Comparison of ENCODE assay signal across 23 cellular contexts in genomic region chr10:78772486-78772885, GRCh38.
DNase-seq lines count a peak whose midpoint lies in the region; ATAC-seq, FAIRE-seq and TF ChIP-seq lines count a peak whose summit lies in the region.
"Had no signal": no experiment of that assay in that cellular context is flagged by ENCODE, and none has a peak within 500 bp of the region (broad histone marks: within the 10 kb centered on the region; RNA-seq: fewer than 3 reads in every experiment).

No MANE protein-coding gene starts in this region.

- H3K9me2 ChIP-seq in SK-N-SH = no peaks in the 10 kb centered on the region

- no peaks in the 10 kb centered on the region for H3K79me2 ChIP-seq in SK-N-SH (ENCODE audit: insufficient read depth)

- H3K27me3 ChIP-seq in SK-N-SH (ENCODE audit: insufficient read depth) = no peaks in the 10 kb centered on the region
- H3K27me3 ChIP-seq in vagina = no peaks in the 10 kb centered on the region
- no peaks in the 10 kb centered on the region for H3K27me3 ChIP-seq in small intestine (ENCODE audit: control insufficient read depth in 2 of 2, insufficient read depth in 2 of 2, low read length in 2 of 2)
- H3K27me3 ChIP-seq: BLaER1 treated with 17β-estradiol and CSF1 and Interleukin-3, amounts not matched to agents 10 nM and 100 nM had no signal

- no peak for TF ChIP-seq POLR2A in vagina (IDR thresholded peaks at IDR 0.05)
- TF ChIP-seq POLR2A in GM12891 (IDR thresholded peaks at IDR 0.05; ENCODE audit: low read depth, low read length) = no peak

- 93% methylated on average over 8 of the region's 8 CpGs for WGBS in SK-N-SH (ENCODE audit: low lambda C conversion rate)
- WGBS in small intestine, 3 donors = 84 to 94% (median 94%) methylated on average over 8 of the region's 8 CpGs

- H2AFZ ChIP-seq in SK-N-SH (ENCODE audit: low read depth) = no peak overlapping the region

- intact Hi-C loops in posterior vena cava (cut with DNase I) = no loop called here
- intact Hi-C loops in vagina (cut with DNase I) = no loop called here

- peaks cover 4 to 43% of the 10 kb centered on the region in 2 experiments; a peak in 1 of 4 replicates for H3K4me1 ChIP-seq in SK-N-SH (ENCODE audit: control insufficient read depth in 1 of 2, insufficient read depth in 2 of 2, low read depth in 1 of 2, low read length in 1 of 2)
- H3K4me1 ChIP-seq in vagina = peaks cover 31% of the 10 kb centered on the region
- H3K4me1 ChIP-seq in small intestine (ENCODE audit: control insufficient read depth in 2 of 2, insufficient read depth in 1 of 2, low read depth in 1 of 2, low read length in 1 of 2) = peaks cover 0 to 2% of the 10 kb centered on the region in 2 donors

- no peak overlapping the region for H3K9ac ChIP-seq in SK-N-SH
- H3K9ac ChIP-seq: BLaER1 treated with 17β-estradiol and CSF1 and Interleukin-3, amounts not matched to agents 10 nM and 100 nM had no signal

- H3K27ac ChIP-seq in SK-N-SH (ENCODE audit: low read depth in 2 of 2, low read length in 1 of 2) (peak overlapping the region in 1 of 2 experiments; percentile 36; a peak in 1 of 4 replicates), vagina (peak overlapping the region; percentile 69), small intestine (ENCODE audit: low read depth in 1 of 2, low read length in 1 of 2) (no peak overlapping the region)
- H3K27ac ChIP-seq: 22Rv1; BLaER1 treated with 17β-estradiol and CSF1 and Interleukin-3, amounts not matched to agents 10 nM and 100 nM had no signal

- no peak for TF ChIP-seq EP300 in SK-N-SH (IDR thresholded peaks at IDR 0.05; ENCODE audit: borderline replicate concordance in 1 of 2, low read depth in 1 of 2, low read length in 1 of 2)

- no peak overlapping the region for H3K4me2 ChIP-seq in SK-N-SH
- H3K4me2 ChIP-seq: BLaER1 treated with 17β-estradiol and CSF1 and Interleukin-3, amounts not matched to agents 10 nM and 100 nM had no signal

- ATAC-seq in SK-N-SH treated with all-trans-retinoic acid at 6 μM for 48 hours = no peak
- ATAC-seq: Panc1 had no signal

- DNase-seq in SK-N-SH = no peak
- peak; percentile 62 for DNase-seq in mesenteric fat pad (ENCODE audit: low spot score)
- peak; percentile 47 for DNase-seq in posterior vena cava (ENCODE audit: low spot score)
- no peak for DNase-seq in vagina (ENCODE audit: extremely low spot score in 2 of 2)
- no peak for DNase-seq in NOMO-1 (lab: John Stamatoyannopoulos, UW; ENCODE audit: unreplicated experiment in 2 of 2)
- DNase-seq in GM12891 (ENCODE audit: insufficient read length, low spot score) = no peak
- DNase-seq in small intestine = no peak
- DNase-seq: ACHN; Caco-2; CD4-positive, alpha-beta memory T cell; DMS 273 treated with DMSO at 0.1 percent for 48 hours; DMS79 treated with DMSO at 0.1 percent for 48 hours; KG1; NCI-H1092; NCI-H1436; NCI-H187 treated with DMSO at 0.1 percent for 48 hours; NCI-H510A treated with DMSO at 0.1 percent for 48 hours; NCI-H748 treated with DMSO at 0.1 percent for 48 hours had no signal

- no peaks in the 10 kb centered on the region for H3K36me3 ChIP-seq in SK-N-SH (replicated peaks in 1 of 2; ENCODE audit: control insufficient read depth in 1 of 2, insufficient read depth in 2 of 2, low read length in 1 of 2)
- H3K36me3 ChIP-seq in vagina = no peaks in the 10 kb centered on the region
- no peaks in the 10 kb centered on the region for H3K36me3 ChIP-seq in small intestine (ENCODE audit: control insufficient read depth in 2 of 2, insufficient read depth in 2 of 2, low read length in 2 of 2)
- H3K36me3 ChIP-seq: BLaER1 treated with 17β-estradiol and CSF1 and Interleukin-3, amounts not matched to agents 10 nM and 100 nM had no signal

- TF ChIP-seq CTCF in SK-N-SH (IDR thresholded peaks at IDR 0.05) (no peak), vagina (IDR thresholded peaks at IDR 0.05) (no peak)

- POLR2A ChIA-PET in SK-N-SH (lab: Yijun Ruan, JAX) = interaction anchor here (0.5 kb wide), 1 partner anchor 289 kb away, joined by 3 read pairs; no protein-coding TSS in a partner anchor

- H3K9me3 ChIP-seq in SK-N-SH = no peaks in the 10 kb centered on the region
- no peaks in the 10 kb centered on the region for H3K9me3 ChIP-seq in vagina
- H3K9me3 ChIP-seq in small intestine (ENCODE audit: control insufficient read depth, low read depth) = no peaks in the 10 kb centered on the region

- CTCF ChIA-PET in SK-N-SH (lab: Yijun Ruan, JAX) = interaction anchor here (1.0 to 1.3 kb wide), 3 partner anchors 8 to 143 kb away, joined by 3 to 4 read pairs (median 3); no protein-coding TSS in a partner anchor

- no peaks in the 10 kb centered on the region for H4K20me1 ChIP-seq in SK-N-SH (ENCODE audit: insufficient read depth)
- H4K20me1 ChIP-seq: BLaER1 treated with 17β-estradiol and CSF1 and Interleukin-3, amounts not matched to agents 10 nM and 100 nM had no signal

- FAIRE-seq in GM12891 (lab: Jason Lieb, UNC) (no peak), small intestine (lab: Jason Lieb, UNC) (no peak)
- FAIRE-seq: HTR-8/SVneo had no signal

- no peak overlapping the region for H3K4me3 ChIP-seq in SK-N-SH (ENCODE audit: low read depth in 2 of 2, low read length in 1 of 2)
- H3K4me3 ChIP-seq in vagina = no peak overlapping the region
- H3K4me3 ChIP-seq in small intestine (ENCODE audit: low read depth in 1 of 2, low read length in 2 of 2) = no peak overlapping the region
- H3K4me3 ChIP-seq: BLaER1 treated with 17β-estradiol and CSF1 and Interleukin-3, amounts not matched to agents 10 nM and 100 nM had no signal

- H3F3A ChIP-seq in SK-N-SH (replicated peaks; ENCODE audit: insufficient read depth) = no peaks in the 10 kb centered on the region

- no peak for TF ChIP-seq RAD21 in SK-N-SH (IDR thresholded peaks at IDR 0.05; ENCODE audit: low read length)

TF ChIP-seq in SK-N-SH treated with all-trans-retinoic acid at 6 μM for 48 hours, 23 proteins besides CTCF, POLR2A, EP300 and RAD21 (continues in another document):
- TF ChIP-seq ZFP3 (CRISPR knock-in tag; IDR thresholded peaks at IDR 0.05) = no peak
- no peak for TF ChIP-seq PPARA (CRISPR knock-in tag; IDR thresholded peaks at IDR 0.05; ENCODE audit: borderline replicate concordance)
- 0 out of 2 replicates have a peak, but pooled peaks have one; percentile 50 for TF ChIP-seq ZNF70 (CRISPR knock-in tag; IDR thresholded peaks at IDR 0.05)
- no peak for TF ChIP-seq ESRRG (CRISPR knock-in tag; IDR thresholded peaks at IDR 0.05)
- no peak for TF ChIP-seq CREB5 (CRISPR knock-in tag; IDR thresholded peaks at IDR 0.05; ENCODE audit: low read depth)

TF ChIP-seq in SK-N-SH, 30 proteins besides CTCF, POLR2A, EP300 and RAD21:
- TF ChIP-seq FOXM1 (IDR thresholded peaks at IDR 0.05; ENCODE audit: low read depth) (no peak), YY1 (IDR thresholded peaks at IDR 0.05; ENCODE audit: low read depth) (no peak)

TF ChIP-seq in GM12891, 5 proteins besides CTCF, POLR2A, EP300 and RAD21:
- TF ChIP-seq PAX5 (IDR thresholded peaks at IDR 0.05; ENCODE audit: insufficient read depth, low read length, severe bottlenecking) (no peak), SPI1 (IDR thresholded peaks at IDR 0.05; ENCODE audit: low read depth, low read length) (no peak), POLR2AphosphoS5 (IDR thresholded peaks at IDR 0.05; ENCODE audit: low read depth, low read length) (no peak), TAF1 (IDR thresholded peaks at IDR 0.05; ENCODE audit: low read depth, low read length) (no peak), POU2F2 (IDR thresholded peaks at IDR 0.05; ENCODE audit: low read depth, low read length) (no peak)

Comparison
In these comparisons a context has a peak if more than half of its experiments do, and no peak if none do; other contexts are left out.
1. DNase-seq: peak in mesenteric fat pad (single experiment) and posterior vena cava (single experiment); none in SK-N-SH (single experiment), vagina (0 of 2), NOMO-1 (0 of 2), GM12891 (single experiment) and small intestine (single experiment).